In genomic region chr5:132389453-132390286, GRCh38 we compare ENCODE assay signal across 8 cellular contexts. TPM values are rescaled to one million over a fixed set of nuclear protein-coding genes. Genes with fewer than 3 reads are reported as not detected.
DNase-seq lines count a peak whose midpoint lies in the region; ATAC-seq and TF ChIP-seq lines count a peak whose summit lies in the region.

No MANE protein-coding gene starts in this region.

- H3K27me3 Mint-ChIP-seq in activated CD8-positive, alpha-beta memory T cell treated with anti-CD3 and anti-CD28 coated beads, Interleukin-2, amount 10 ng/mL, durations not matched to agents 7 days and 5 days, result no peaks in the 10 kb centered on the region
- no peaks in the 10 kb centered on the region for H3K27me3 Mint-ChIP-seq in activated CD4-positive, alpha-beta T cell treated with anti-CD3 and anti-CD28 coated beads, Interleukin-2, amount 10 ng/mL, durations not matched to agents 24 days and 14 days

- peaks cover 56% of the 10 kb centered on the region for H3K4me1 Mint-ChIP-seq in activated CD8-positive, alpha-beta memory T cell treated with anti-CD3 and anti-CD28 coated beads, Interleukin-2, amount 10 ng/mL, durations not matched to agents 7 days and 5 days
- peaks cover 67% of the 10 kb centered on the region for H3K4me1 Mint-ChIP-seq in activated CD4-positive, alpha-beta T cell treated with anti-CD3 and anti-CD28 coated beads, Interleukin-2, amount 10 ng/mL, durations not matched to agents 24 days and 14 days

- no peak overlapping the region for H3K4me3 Mint-ChIP-seq in activated CD8-positive, alpha-beta memory T cell treated with anti-CD3 and anti-CD28 coated beads, Interleukin-2, amount 10 ng/mL, durations not matched to agents 7 days and 5 days
- H3K4me3 Mint-ChIP-seq in activated CD4-positive, alpha-beta T cell treated with anti-CD3 and anti-CD28 coated beads, Interleukin-2, amount 10 ng/mL, durations not matched to agents 24 days and 14 days, result no peak overlapping the region

- no peaks in the 10 kb centered on the region for H3K79me2 ChIP-seq in hepatocyte

- no peaks in the 10 kb centered on the region for H3K36me3 Mint-ChIP-seq in activated CD8-positive, alpha-beta memory T cell treated with anti-CD3 and anti-CD28 coated beads, Interleukin-2, amount 10 ng/mL, durations not matched to agents 7 days and 5 days
- H3K36me3 Mint-ChIP-seq in activated CD4-positive, alpha-beta T cell treated with anti-CD3 and anti-CD28 coated beads, Interleukin-2, amount 10 ng/mL, durations not matched to agents 24 days and 14 days (ENCODE audit: low read depth), result peaks cover 10% of the 10 kb centered on the region

- no peaks in the 10 kb centered on the region for H3K36me3 ChIP-seq in hepatocyte (replicated peaks; ENCODE audit: insufficient read depth, low read depth)
- peaks cover 6 to 28% (median 24%) of the 10 kb centered on the region in 5 donors for H3K36me3 ChIP-seq in subcutaneous abdominal adipose tissue (ENCODE audit: control insufficient read depth in 5 of 5, insufficient read depth in 5 of 5, low read length in 5 of 5)

- no peak overlapping the region for H3K4me2 ChIP-seq in hepatocyte

- 92% methylated on average over 11 of the region's 11 CpGs for WGBS in hepatocyte (ENCODE audit: low lambda C conversion rate, missing lambda C conversion rate)

- H3K4me1 ChIP-seq in hepatocyte (ENCODE audit: insufficient read depth), result peaks cover 41% of the 10 kb centered on the region
- peaks cover 8 to 53% (median 43%) of the 10 kb centered on the region in 5 donors for H3K4me1 ChIP-seq in subcutaneous abdominal adipose tissue (ENCODE audit: control insufficient read depth in 5 of 5, insufficient read depth in 5 of 5, low read length in 5 of 5)

- no peaks in the 10 kb centered on the region for H4K20me1 ChIP-seq in hepatocyte (ENCODE audit: insufficient read depth, poor library complexity, severe bottlenecking)

- peak overlapping the region in 1 of 5 donors; percentile 43 for H3K9ac ChIP-seq in subcutaneous abdominal adipose tissue (ENCODE audit: low read length in 5 of 5)

- H3K27ac ChIP-seq in hepatocyte, result peak overlapping the region; percentile 95
- peak overlapping the region; percentile 97 for H3K27ac ChIP-seq in subcutaneous abdominal adipose tissue (ENCODE audit: low read depth, low read length)

- peak; percentile 50 for DNase-seq in activated CD8-positive, alpha-beta memory T cell treated with anti-CD3 and anti-CD28 coated beads, Interleukin-2, amount 10 ng/mL, durations not matched to agents 7 days and 5 days
- DNase-seq in activated CD8-positive, alpha-beta memory T cell treated with anti-CD3 and anti-CD28 coated beads, Interleukin-2, amount 50 U/mL, for 48 hours, result no peak
- peak; percentile 75 for DNase-seq in activated CD4-positive, alpha-beta T cell treated with anti-CD3 and anti-CD28 coated beads, Interleukin-2, amount 10 ng/mL, durations not matched to agents 24 days and 14 days
- DNase-seq in hepatocyte (ENCODE audit: low spot score), result peak; percentile 90
- DNase-seq in DMS114 treated with DMSO at 0.1 percent for 48 hours (lab: John Stamatoyannopoulos, UW; ENCODE audit: unreplicated experiment), result no peak
- DNase-seq in GF-D8 (lab: John Stamatoyannopoulos, UW), result no peak

- H3K9me3 ChIP-seq in hepatocyte (ENCODE audit: low read depth), result no peaks in the 10 kb centered on the region
- no peaks in the 10 kb centered on the region for H3K9me3 ChIP-seq in subcutaneous abdominal adipose tissue (ENCODE audit: control insufficient read depth in 5 of 5, low read length in 5 of 5)

- peak overlapping the region; percentile 1 for H3K27ac Mint-ChIP-seq in activated CD8-positive, alpha-beta memory T cell treated with anti-CD3 and anti-CD28 coated beads, Interleukin-2, amount 10 ng/mL, durations not matched to agents 7 days and 5 days
- peak overlapping the region; percentile 18 for H3K27ac Mint-ChIP-seq in activated CD4-positive, alpha-beta T cell treated with anti-CD3 and anti-CD28 coated beads, Interleukin-2, amount 10 ng/mL, durations not matched to agents 24 days and 14 days

- TF ChIP-seq CTCF in hepatocyte (IDR thresholded peaks at IDR 0.05; ENCODE audit: poor library complexity), result no peak

- no peaks in the 10 kb centered on the region for H3K9me2 ChIP-seq in hepatocyte (replicated peaks; ENCODE audit: insufficient read depth)

- CTCF ChIA-PET in activated CD8-positive, alpha-beta memory T cell treated with anti-CD3 and anti-CD28 coated beads, Interleukin-2, amount 10 ng/mL, durations not matched to agents 7 days and 5 days (lab: Charles Lee), result interaction anchor here (0.7 to 10.7 kb wide), 7 partner anchors 9 to 431 kb away, joined by 3 to 328 read pairs (median 4); no protein-coding TSS in a partner anchor

- ATAC-seq in activated CD8-positive, alpha-beta memory T cell treated with anti-CD3 and anti-CD28 coated beads, Interleukin-2, amount 10 ng/mL, durations not matched to agents 7 days and 5 days, result no peak
- ATAC-seq in HG03280 (IDR thresholded peaks at IDR 0.05; ENCODE audit: unreplicated experiment), result no peak

- intact Hi-C loops in activated CD4-positive, alpha-beta T cell treated with anti-CD3 and anti-CD28 coated beads, Interleukin-2, amount 10 ng/mL, durations not matched to agents 24 days and 14 days (cut with micrococcal nuclease), result loop anchor here (5.0 kb wide), 3 partner anchors 152 to 348 kb away; partner anchors contain the start of gene KIF3A

- no peaks in the 10 kb centered on the region for H3K27me3 ChIP-seq in hepatocyte
- no peaks in the 10 kb centered on the region for H3K27me3 ChIP-seq in subcutaneous abdominal adipose tissue (ENCODE audit: control insufficient read depth in 5 of 5, insufficient read depth in 4 of 5, low read length in 5 of 5)

- H3K4me3 ChIP-seq in hepatocyte (no peak overlapping the region), subcutaneous abdominal adipose tissue (ENCODE audit: low read depth in 1 of 5, low read length in 5 of 5) (no peak overlapping the region)

- no peak overlapping the region for H2AFZ ChIP-seq in hepatocyte

- no peaks in the 10 kb centered on the region for H3K9me3 Mint-ChIP-seq in activated CD8-positive, alpha-beta memory T cell treated with anti-CD3 and anti-CD28 coated beads, Interleukin-2, amount 10 ng/mL, durations not matched to agents 7 days and 5 days (ENCODE audit: low read depth)
- H3K9me3 Mint-ChIP-seq in activated CD4-positive, alpha-beta T cell treated with anti-CD3 and anti-CD28 coated beads, Interleukin-2, amount 10 ng/mL, durations not matched to agents 24 days and 14 days, result no peaks in the 10 kb centered on the region

RNA-seq across cellular contexts. Expression of gene SLC22A5, which starts 20.2 kb away (rescaled TPM):
- 1 to 10 TPM; 3.9 to 4.5 TPM for total RNA-seq in activated CD8-positive, alpha-beta memory T cell treated with anti-CD3 and anti-CD28 coated beads, Interleukin-2, amount 10 ng/mL, durations not matched to agents 7 days and 5 days
- total RNA-seq in activated CD4-positive, alpha-beta T cell treated with anti-CD3 and anti-CD28 coated beads, Interleukin-2, amount 10 ng/mL, durations not matched to agents 24 days and 14 days, result 4.9 and 5.5 TPM in 2 replicates
- total RNA-seq in hepatocyte, result 16.3 and 20.8 TPM in 2 replicates
- polyA plus RNA-seq in hepatocyte, result 14.7 and 18.6 TPM in 2 replicates

Comparison
In these comparisons a context has a peak if more than half of its experiments do, and no peak if none do; other contexts are left out.
1. DNase-seq: peak in activated CD8-positive, alpha-beta memory T cell treated with anti-CD3 and anti-CD28 coated beads, Interleukin-2, amount 10 ng/mL, durations not matched to agents 7 days and 5 days (single experiment), activated CD4-positive, alpha-beta T cell treated with anti-CD3 and anti-CD28 coated beads, Interleukin-2, amount 10 ng/mL, durations not matched to agents 24 days and 14 days (single experiment) and hepatocyte (single experiment); none in activated CD8-positive, alpha-beta memory T cell treated with anti-CD3 and anti-CD28 coated beads, Interleukin-2, amount 50 U/mL, for 48 hours (single experiment), DMS114 treated with DMSO at 0.1 percent for 48 hours (single experiment) and GF-D8 (single experiment).